ENCODE assay signal across 8 cellular contexts in the genomic region with DNA sequence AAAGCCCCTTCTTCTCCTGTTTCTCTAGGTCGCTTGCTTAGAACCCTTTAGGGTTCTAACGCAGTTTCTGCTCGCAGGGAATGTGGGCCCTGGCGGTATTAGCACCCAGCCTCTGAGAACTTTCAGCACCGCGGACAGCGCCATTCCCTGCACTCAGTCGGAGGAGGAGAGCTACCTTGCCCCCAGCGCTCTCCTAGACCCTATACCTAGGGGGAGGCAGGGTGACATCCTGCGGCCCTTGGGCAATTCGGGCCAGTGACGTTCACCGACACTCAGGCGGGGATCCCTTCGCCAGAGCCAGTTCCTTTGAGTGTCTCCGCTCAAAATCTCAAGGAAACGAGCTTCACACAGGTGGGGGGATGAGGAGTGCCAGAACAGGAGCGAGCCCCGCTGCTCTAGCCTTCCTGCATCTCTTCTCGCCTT. TPM values are rescaled to one million over a fixed set of nuclear protein-coding genes. Genes with fewer than 3 reads are reported as not detected.
A peak's percentile ranks its signal among the peaks of the same experiment; 100 is the strongest.
DNase-seq lines count a peak whose midpoint lies in the region; ATAC-seq and TF ChIP-seq lines count a peak whose summit lies in the region.

No MANE protein-coding gene starts in this region.

- H3K27ac Mint-ChIP-seq in activated CD4-positive, alpha-beta T cell treated with anti-CD3 and anti-CD28 coated beads, Interleukin-2, amount 10 ng/mL, durations not matched to agents 24 days and 14 days, result no peak overlapping the region

- no peak for TF ChIP-seq RAD21 in Ishikawa (IDR thresholded peaks at IDR 0.05; ENCODE audit: low read depth)

- DNase-seq in DND-41, result peak; percentile 63
- peak; percentile 86 for DNase-seq in activated CD4-positive, alpha-beta T cell treated with anti-CD3 and anti-CD28 coated beads, Interleukin-2, amount 10 ng/mL, durations not matched to agents 24 days and 14 days
- peak; percentile 6 for DNase-seq in effector CD4-positive, alpha-beta T cell
- DNase-seq in lower lobe of right lung, result peak; percentile 68
- DNase-seq in stimulated activated naive CD4-positive, alpha-beta T cell (lab: John Stamatoyannopoulos, UW), result peak in 4 of 6 experiments; percentile 2 to 36 (median 10)
- no peak for DNase-seq in NCI-H1105 treated with DMSO at 0.1 percent for 48 hours (lab: John Stamatoyannopoulos, UW)

- no peak overlapping the region for H3K4me2 ChIP-seq in DND-41 (ENCODE audit: insufficient read depth, low read length)

- no peaks in the 10 kb centered on the region for H3K4me1 ChIP-seq in DND-41 (ENCODE audit: insufficient read depth, low read length)
- H3K4me1 ChIP-seq in lower lobe of right lung, result peaks cover 8% of the 10 kb centered on the region

- no peaks in the 10 kb centered on the region for H3K36me3 ChIP-seq in DND-41 (ENCODE audit: insufficient read depth, low read length)
- no peaks in the 10 kb centered on the region for H3K36me3 ChIP-seq in lower lobe of right lung

- no peak for TF ChIP-seq EP300 in Ishikawa (IDR thresholded peaks at IDR 0.05; ENCODE audit: borderline replicate concordance)

- no peaks in the 10 kb centered on the region for H3K79me2 ChIP-seq in DND-41 (ENCODE audit: insufficient read depth, low read length)

- no peak overlapping the region for H3K4me3 Mint-ChIP-seq in activated CD4-positive, alpha-beta T cell treated with anti-CD3 and anti-CD28 coated beads, Interleukin-2, amount 10 ng/mL, durations not matched to agents 24 days and 14 days

- H3K4me3 ChIP-seq in DND-41 (ENCODE audit: low read depth in 1 of 2, low read length in 2 of 2) (no peak overlapping the region), lower lobe of right lung (no peak overlapping the region)

- H3K27me3 ChIP-seq in DND-41 (ENCODE audit: insufficient read depth, low read length, poor library complexity) (no peaks in the 10 kb centered on the region), lower lobe of right lung (ENCODE audit: low read depth) (peaks cover 35% of the 10 kb centered on the region)

- H4K20me1 ChIP-seq in DND-41 (ENCODE audit: insufficient read depth, low read length), result no peaks in the 10 kb centered on the region

- H3K9me3 ChIP-seq in DND-41 (ENCODE audit: insufficient read depth, low read length, severe bottlenecking), result no peaks in the 10 kb centered on the region
- no peaks in the 10 kb centered on the region for H3K9me3 ChIP-seq in lower lobe of right lung

- H3K27ac ChIP-seq in DND-41 (ENCODE audit: low read length), result no peak overlapping the region
- no peak overlapping the region for H3K27ac ChIP-seq in lower lobe of right lung

- intact Hi-C loops in activated CD4-positive, alpha-beta T cell treated with anti-CD3 and anti-CD28 coated beads, Interleukin-2, amount 10 ng/mL, durations not matched to agents 24 days and 14 days (cut with micrococcal nuclease), result loop anchor here (10.0 kb wide), 1 partner anchor 920 kb away; a partner anchor contains a TSS
- intact Hi-C loops in lower lobe of right lung (cut with DNase I), result no loop called here

- peaks cover 48% of the 10 kb centered on the region for H3K27me3 Mint-ChIP-seq in activated CD4-positive, alpha-beta T cell treated with anti-CD3 and anti-CD28 coated beads, Interleukin-2, amount 10 ng/mL, durations not matched to agents 24 days and 14 days

- H2AFZ ChIP-seq in DND-41 (ENCODE audit: low read depth, low read length), result no peak overlapping the region

- H3K9ac ChIP-seq in DND-41 (ENCODE audit: low read depth, low read length), result no peak overlapping the region

- H3K9me3 Mint-ChIP-seq in activated CD4-positive, alpha-beta T cell treated with anti-CD3 and anti-CD28 coated beads, Interleukin-2, amount 10 ng/mL, durations not matched to agents 24 days and 14 days, result peaks cover 12% of the 10 kb centered on the region

- TF ChIP-seq CTCF in DND-41 (IDR thresholded peaks at IDR 0.05; ENCODE audit: borderline replicate concordance, extremely low read depth, low read length, poor library complexity, severe bottlenecking) (no peak), lower lobe of right lung (IDR thresholded peaks at IDR 0.05) (no peak)

- H3K4me1 Mint-ChIP-seq in activated CD4-positive, alpha-beta T cell treated with anti-CD3 and anti-CD28 coated beads, Interleukin-2, amount 10 ng/mL, durations not matched to agents 24 days and 14 days, result no peaks in the 10 kb centered on the region

- no peaks in the 10 kb centered on the region for H3K36me3 Mint-ChIP-seq in activated CD4-positive, alpha-beta T cell treated with anti-CD3 and anti-CD28 coated beads, Interleukin-2, amount 10 ng/mL, durations not matched to agents 24 days and 14 days (ENCODE audit: low read depth)

- ATAC-seq in DND-41 (ENCODE audit: insufficient read depth, low read depth) (peak; percentile 95), lower lobe of right lung (peak; percentile 75 to 77), GM21737 (IDR thresholded peaks at IDR 0.05; ENCODE audit: unreplicated experiment) (no peak)

TF ChIP-seq in Ishikawa, 13 proteins besides CTCF, POLR2A, EP300 and RAD21:
- no peak for TF ChIP-seq TCF12 (IDR thresholded peaks at IDR 0.05; ENCODE audit: low read depth)
- no peak for TF ChIP-seq TAF1 (IDR thresholded peaks at IDR 0.05; ENCODE audit: low read depth)
- TF ChIP-seq, protein P1, sequence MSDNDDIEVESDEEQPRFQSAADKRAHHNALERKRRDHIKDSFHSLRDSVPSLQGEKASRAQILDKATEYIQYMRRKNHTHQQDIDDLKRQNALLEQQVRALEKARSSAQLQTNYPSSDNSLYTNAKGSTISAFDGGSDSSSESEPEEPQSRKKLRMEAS (IDR thresholded peaks at IDR 0.05), result 0 out of 2 replicates have a peak, but pooled peaks have one; percentile 23
- TF ChIP-seq TEAD4 (IDR thresholded peaks at IDR 0.05), result peak; percentile 50; the same call in 1 of the 2 replicates
- no peak for TF ChIP-seq FOXM1 (IDR thresholded peaks at IDR 0.05; ENCODE audit: borderline replicate concordance, low read depth)
- no peak for TF ChIP-seq EGR1 (IDR thresholded peaks at IDR 0.05)
- TF ChIP-seq, protein P2, sequence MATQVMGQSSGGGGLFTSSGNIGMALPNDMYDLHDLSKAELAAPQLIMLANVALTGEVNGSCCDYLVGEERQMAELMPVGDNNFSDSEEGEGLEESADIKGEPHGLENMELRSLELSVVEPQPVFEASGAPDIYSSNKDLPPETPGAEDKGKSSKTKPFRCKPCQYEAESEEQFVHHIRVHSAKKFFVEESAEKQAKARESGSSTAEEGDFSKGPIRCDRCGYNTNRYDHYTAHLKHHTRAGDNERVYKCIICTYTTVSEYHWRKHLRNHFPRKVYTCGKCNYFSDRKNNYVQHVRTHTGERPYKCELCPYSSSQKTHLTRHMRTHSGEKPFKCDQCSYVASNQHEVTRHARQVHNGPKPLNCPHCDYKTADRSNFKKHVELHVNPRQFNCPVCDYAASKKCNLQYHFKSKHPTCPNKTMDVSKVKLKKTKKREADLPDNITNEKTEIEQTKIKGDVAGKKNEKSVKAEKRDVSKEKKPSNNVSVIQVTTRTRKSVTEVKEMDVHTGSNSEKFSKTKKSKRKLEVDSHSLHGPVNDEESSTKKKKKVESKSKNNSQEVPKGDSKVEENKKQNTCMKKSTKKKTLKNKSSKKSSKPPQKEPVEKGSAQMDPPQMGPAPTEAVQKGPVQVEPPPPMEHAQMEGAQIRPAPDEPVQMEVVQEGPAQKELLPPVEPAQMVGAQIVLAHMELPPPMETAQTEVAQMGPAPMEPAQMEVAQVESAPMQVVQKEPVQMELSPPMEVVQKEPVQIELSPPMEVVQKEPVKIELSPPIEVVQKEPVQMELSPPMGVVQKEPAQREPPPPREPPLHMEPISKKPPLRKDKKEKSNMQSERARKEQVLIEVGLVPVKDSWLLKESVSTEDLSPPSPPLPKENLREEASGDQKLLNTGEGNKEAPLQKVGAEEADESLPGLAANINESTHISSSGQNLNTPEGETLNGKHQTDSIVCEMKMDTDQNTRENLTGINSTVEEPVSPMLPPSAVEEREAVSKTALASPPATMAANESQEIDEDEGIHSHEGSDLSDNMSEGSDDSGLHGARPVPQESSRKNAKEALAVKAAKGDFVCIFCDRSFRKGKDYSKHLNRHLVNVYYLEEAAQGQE (IDR thresholded peaks at IDR 0.05; ENCODE audit: low read depth), result peak; percentile 100
- TF ChIP-seq NFIC (IDR thresholded peaks at IDR 0.05), result no peak

RNA-seq across cellular contexts. Expression of a gene that starts 1.3 kb away (rescaled TPM):
- not detected in 2 replicates for total RNA-seq in activated CD4-positive, alpha-beta T cell treated with anti-CD3 and anti-CD28 coated beads, Interleukin-2, amount 10 ng/mL, durations not matched to agents 24 days and 14 days
- 0.06 TPM for total RNA-seq in lower lobe of right lung
